ENCODE assay signal across 23 cellular contexts in the genomic region with DNA sequence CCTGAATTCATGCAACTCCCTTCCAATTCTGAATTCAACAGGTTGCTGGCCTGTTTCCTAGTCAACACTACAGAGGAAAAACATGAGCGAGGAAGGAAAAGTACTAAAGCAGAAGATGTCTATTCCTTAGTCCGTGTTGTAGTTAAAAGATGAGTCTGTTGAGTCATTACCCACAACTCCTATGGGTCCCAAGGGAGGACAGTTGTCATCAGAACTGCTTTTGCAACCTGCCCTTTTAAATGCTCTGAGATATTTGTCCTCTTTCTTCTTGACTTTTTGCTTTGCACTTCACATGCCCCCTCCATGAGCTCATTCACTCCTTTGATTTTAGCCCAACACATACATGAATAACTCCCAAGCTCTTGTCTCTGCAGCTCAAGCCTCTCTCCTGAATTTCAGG.
"Had no signal": no experiment of that assay in that cellular context is flagged by ENCODE, and none has a peak within 500 bp of the region (broad histone marks: within the 10 kb centered on the region; RNA-seq: fewer than 3 reads in every experiment).

No MANE protein-coding gene starts in this region.

- H3K4me3 ChIP-seq: heart right ventricle, right lobe of liver, skin epidermis, suprapubic skin, tibial artery had no signal

- H3K36me3 ChIP-seq: brain microvascular endothelial cell, heart right ventricle, right lobe of liver, suprapubic skin, tibial artery had no signal

- H3K4me1 ChIP-seq: foreskin keratinocyte, heart right ventricle, suprapubic skin, tibial artery had no signal

- DNase-seq: activated CD4-positive, alpha-beta memory T cell treated with anti-CD3 and anti-CD28 coated beads for 36 hours; activated CD4-positive, alpha-beta T cell treated with anti-CD3 and anti-CD28 coated beads, Interleukin-2, amount 10 ng/mL, durations not matched to agents 24 days and 14 days; activated CD4-positive, CD25-positive, alpha-beta regulatory T cell treated with anti-CD3 and anti-CD28 coated beads, Interleukin-2, amount 50 U/mL, for 72 hours; activated CD8-positive, alpha-beta memory T cell treated with anti-CD3 and anti-CD28 coated beads, Interleukin-2, amount 50 U/mL, for 48 hours; activated gamma-delta T cell; activated naive CD4-positive, alpha-beta T cell treated with anti-CD3 and anti-CD28 coated beads, Interleukin-2, amount 50 U/mL, for 16 hours; activated T-cell treated with anti-CD3 and anti-CD28 coated beads, Interleukin-2, amount 50 U/mL, for 24 hours; amniotic stem cell; brain microvascular endothelial cell; caudate nucleus; foreskin keratinocyte; heart right ventricle; midbrain; naive thymus-derived CD8-positive, alpha-beta T cell; occipital lobe; right lobe of liver; stimulated activated CD4-positive, alpha-beta T cell treated with anti-CD3 and anti-CD28 coated beads, Interleukin-4, amount 100 ng/mL, for 4 hours; stimulated activated CD8-positive, alpha-beta memory T cell treated with anti-CD3 and anti-CD28 coated beads, Interleukin-4, amount 100 ng/mL, for 48 hours; stimulated activated naive CD8-positive, alpha-beta T cell treated with anti-CD3 and anti-CD28 coated beads, Interleukin-15, amount 100 ng/mL, for 72 hours; T-helper 9 cell; tibial artery had no signal

- H3K9me3 ChIP-seq: heart right ventricle, right lobe of liver, suprapubic skin, tibial artery had no signal

- H3K27ac ChIP-seq: brain microvascular endothelial cell, foreskin keratinocyte, heart right ventricle, right lobe of liver, skin epidermis, suprapubic skin, tibial artery had no signal

- H3K27me3 ChIP-seq: brain microvascular endothelial cell, right lobe of liver, tibial artery had no signal
